ENCODE assay signal across 8 cellular contexts in genomic region chr22:17830041-17830961, GRCh38. TPM values are rescaled to one million over a fixed set of nuclear protein-coding genes. Genes with fewer than 3 reads are reported as not detected.
A peak's percentile ranks its signal among the peaks of the same experiment; 100 is the strongest.
DNase-seq lines count a peak whose midpoint lies in the region; ATAC-seq and TF ChIP-seq lines count a peak whose summit lies in the region.

No MANE protein-coding gene starts in this region.

- H3K36me3 ChIP-seq in lower lobe of right lung: peaks cover 11% of the 10 kb centered on the region

- peaks cover 3% of the 10 kb centered on the region for H3K36me3 Mint-ChIP-seq in activated CD4-positive, alpha-beta memory T cell treated with anti-CD3 and anti-CD28 coated beads for 36 hours

- peak; percentile 99 for TF ChIP-seq CTCF in lower lobe of right lung (IDR thresholded peaks at IDR 0.05)

- H3K27me3 ChIP-seq in lower lobe of right lung (ENCODE audit: low read depth): no peaks in the 10 kb centered on the region

- no peaks in the 10 kb centered on the region for H3K9me3 Mint-ChIP-seq in activated CD4-positive, alpha-beta memory T cell treated with anti-CD3 and anti-CD28 coated beads for 36 hours

- H3K27me3 Mint-ChIP-seq in activated CD4-positive, alpha-beta memory T cell treated with anti-CD3 and anti-CD28 coated beads for 36 hours: no peaks in the 10 kb centered on the region

- H3K27ac ChIP-seq in lower lobe of right lung: no peak overlapping the region

- H3K4me1 Mint-ChIP-seq in activated CD4-positive, alpha-beta memory T cell treated with anti-CD3 and anti-CD28 coated beads for 36 hours (ENCODE audit: low read depth): no peaks in the 10 kb centered on the region

- H3K4me1 ChIP-seq in lower lobe of right lung: no peaks in the 10 kb centered on the region

- DNase-seq in DMS79 (lab: John Stamatoyannopoulos, UW) (peak; percentile 2), NCI-H69 (lab: John Stamatoyannopoulos, UW) (peak; percentile 83), ecto neural progenitor cell (ENCODE audit: low spot score) (peak; percentile 89), lower lobe of right lung (peak; percentile 83)
- DNase-seq in activated CD4-positive, alpha-beta memory T cell treated with anti-CD3 and anti-CD28 coated beads for 36 hours: peak; percentile 88
- peak; percentile 51 to 73 (median 66) for DNase-seq in stimulated activated CD4-positive, alpha-beta T cell treated with anti-CD3 and anti-CD28 coated beads, TNF-alpha, amount 100 ng/mL, for 1 hour (ENCODE audit: low read depth in 3 of 3, low spot score in 1 of 3)

- ATAC-seq in HG02981 (IDR thresholded peaks at IDR 0.05; ENCODE audit: unreplicated experiment): peak; percentile 77
- ATAC-seq in lower lobe of right lung: peak; percentile 94 to 95
- no peak for ATAC-seq in GM18517 (IDR thresholded peaks at IDR 0.05; ENCODE audit: unreplicated experiment)

- CTCF ChIA-PET in activated CD4-positive, alpha-beta memory T cell treated with anti-CD3 and anti-CD28 coated beads for 36 hours (lab: Charles Lee): interaction anchor here (0.6 to 7.9 kb wide), 33 partner anchors 9 to 320 kb away, joined by 3 to 210 read pairs (median 4); partner anchors contain the start of genes MICAL3, PEX26 and USP18

- POLR2A ChIA-PET in activated CD4-positive, alpha-beta memory T cell treated with anti-CD3 and anti-CD28 coated beads for 36 hours (lab: Charles Lee): interaction anchor here (0.6 to 1.0 kb wide), 3 partner anchors 17 to 246 kb away, joined by 3 read pairs; no protein-coding TSS in a partner anchor

- intact Hi-C loops in activated CD4-positive, alpha-beta memory T cell treated with anti-CD3 and anti-CD28 coated beads for 36 hours (cut with micrococcal nuclease): loop anchor here (1.0 to 10.0 kb wide), 3 partner anchors 86 to 246 kb away; partner anchors contain the start of gene MICAL3
- intact Hi-C loops in lower lobe of right lung (cut with DNase I): no loop called here

- H3K4me3 ChIP-seq in lower lobe of right lung: no peak overlapping the region

- no peak overlapping the region for H3K4me3 Mint-ChIP-seq in activated CD4-positive, alpha-beta memory T cell treated with anti-CD3 and anti-CD28 coated beads for 36 hours

- no peak overlapping the region for H3K27ac Mint-ChIP-seq in activated CD4-positive, alpha-beta memory T cell treated with anti-CD3 and anti-CD28 coated beads for 36 hours

- no peaks in the 10 kb centered on the region for H3K9me3 ChIP-seq in lower lobe of right lung

RNA-seq across cellular contexts. Expression of gene BID, which starts 56.0 kb away (rescaled TPM):
- 10 to 100 TPM; 22.3 to 24.7 TPM for total RNA-seq in activated CD4-positive, alpha-beta memory T cell treated with anti-CD3 and anti-CD28 coated beads for 36 hours
- 34.3 TPM for total RNA-seq in lower lobe of right lung

Comparison
In these comparisons a context has a peak if more than half of its experiments do, and no peak if none do; other contexts are left out.
1. DNase-seq: peak in every context shown above with its lines; median percentile 89 in ecto neural progenitor cell; 88 in activated CD4-positive, alpha-beta memory T cell treated with anti-CD3 and anti-CD28 coated beads for 36 hours; 83 in NCI-H69; 83 in lower lobe of right lung; 66 in stimulated activated CD4-positive, alpha-beta T cell treated with anti-CD3 and anti-CD28 coated beads, TNF-alpha, amount 100 ng/mL, for 1 hour; 2 in DMS79.